10 cellular contexts compared by ENCODE assay signal in the genomic region with DNA sequence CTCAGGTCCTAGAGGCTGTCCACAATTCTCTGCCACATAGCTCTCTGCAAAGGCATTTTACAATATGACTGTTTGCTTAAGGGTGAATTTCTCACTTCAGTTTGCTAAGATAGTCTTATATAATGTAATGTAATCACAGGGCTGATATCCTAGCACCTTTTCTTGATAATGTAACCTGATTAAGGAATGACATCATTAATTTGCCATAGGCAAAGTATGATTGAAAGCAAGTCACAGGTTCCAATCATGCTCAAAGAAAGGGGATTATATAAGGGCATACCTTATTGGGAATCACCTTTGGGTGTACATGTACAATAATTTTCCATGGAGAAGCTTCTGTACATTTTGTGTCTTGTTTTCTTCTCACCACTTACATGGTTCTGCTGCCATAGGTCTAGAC. TPM values are rescaled to one million over a fixed set of nuclear protein-coding genes. Genes with fewer than 3 reads are reported as not detected.
"Had no signal": no experiment of that assay in that cellular context is flagged by ENCODE, and none has a peak within 500 bp of the region (broad histone marks: within the 10 kb centered on the region; RNA-seq: fewer than 3 reads in every experiment).

No MANE protein-coding gene starts in this region.

- DNase-seq: GM23248, GOT3, H7, KG1 had no signal

- H2AFZ ChIP-seq: GM23248 had no signal

- H3K9me3 ChIP-seq: HAP-1 had no signal

- H3K4me3 ChIP-seq: GM23248, HAP-1 had no signal

- H3K9ac ChIP-seq: GM23248 had no signal

- FAIRE-seq: HTR-8/SVneo had no signal

- H3K27ac ChIP-seq: GM23248 had no signal

- ATAC-seq: HCT116 had no signal

- H3K36me3 ChIP-seq: HAP-1 had no signal

- H3K4me1 ChIP-seq: HAP-1 had no signal

RNA-seq across cellular contexts. Expression of a gene that starts 18.9 kb away (rescaled TPM):
- total RNA-seq: GM23248, H4, H7, HT-29 had no signal
- polyA plus RNA-seq: IgD-negative memory B cell had no signal
